8 cellular contexts compared by ENCODE assay signal in the genomic region with DNA sequence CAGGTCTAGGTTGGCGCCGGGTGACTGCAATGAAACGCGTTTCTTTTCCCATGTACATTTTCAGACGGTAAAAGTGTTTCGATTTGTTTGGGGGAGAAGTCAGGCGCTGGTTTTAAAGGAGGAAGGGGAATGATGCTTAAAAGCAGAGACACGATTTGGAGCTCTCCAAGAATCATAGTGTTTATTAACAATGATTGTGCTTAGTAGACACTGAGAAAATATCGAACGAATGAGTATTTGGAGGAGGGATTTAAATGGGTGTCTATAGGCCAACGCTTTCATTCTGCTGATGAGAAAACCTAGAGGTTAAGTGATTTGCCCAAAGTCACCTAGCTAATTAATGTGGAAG. TPM values are rescaled to one million over a fixed set of nuclear protein-coding genes. Genes with fewer than 3 reads are reported as not detected.
DNase-seq lines count a peak whose midpoint lies in the region; ATAC-seq and TF ChIP-seq lines count a peak whose summit lies in the region.

No MANE protein-coding gene starts in this region.

- H3K9me3 ChIP-seq in A673 (ENCODE audit: low read depth, low read length, poor library complexity, severe bottlenecking) (peaks cover 10% of the 10 kb centered on the region), mucosa of stomach (ENCODE audit: control insufficient read depth, low read length) (no peaks in the 10 kb centered on the region)

- H3K27me3 ChIP-seq in A673 (replicated peaks; ENCODE audit: insufficient read depth, low read depth, low read length, poor library complexity) (no peaks in the 10 kb centered on the region), mucosa of stomach (ENCODE audit: control insufficient read depth, insufficient read depth, low read length) (no peaks in the 10 kb centered on the region)

- peaks cover 7% of the 10 kb centered on the region for H3K36me3 ChIP-seq in A673 (ENCODE audit: insufficient read depth, low read length, poor library complexity, severe bottlenecking)
- no peaks in the 10 kb centered on the region for H3K36me3 ChIP-seq in mucosa of stomach (ENCODE audit: control insufficient read depth, insufficient read depth, low read length)

- POLR2A ChIA-PET in A673 (lab: Charles Lee; ENCODE audit: low non-redundant PET), result no interaction called here

- H3K4me1 ChIP-seq in A673 (ENCODE audit: insufficient read depth, low read length, poor library complexity, severe bottlenecking), result peaks cover 34% of the 10 kb centered on the region
- no peaks in the 10 kb centered on the region for H3K4me1 ChIP-seq in mucosa of stomach (ENCODE audit: control insufficient read depth, insufficient read depth, low read length)

- H3K4me3 ChIP-seq in A673 (ENCODE audit: low read depth, low read length, poor library complexity, severe bottlenecking) (peak overlapping the region; percentile 57), mucosa of stomach (ENCODE audit: low read length) (peak overlapping the region; percentile 34)

- no peak for ATAC-seq in GM18502 (IDR thresholded peaks at IDR 0.05; ENCODE audit: poor library complexity, unreplicated experiment)

- peak overlapping the region; percentile 67 for H3K9ac ChIP-seq in mucosa of stomach (ENCODE audit: low read length)

- CTCF ChIA-PET in A673 (lab: Charles Lee), result no interaction called here

- intact Hi-C loops in A673 (cut with micrococcal nuclease; ENCODE audit: unreplicated experiment), result loop anchor here (5.0 kb wide), 1 partner anchor 36 kb away; a partner anchor contains a TSS

- BruUV-seq in A673 (replicated peaks; lab: Mats Ljungman, UMichigan), result TSS peak; percentile 71

- no peak for TF ChIP-seq CTCF in A673 (conservative IDR thresholded peaks at IDR 0.05; ENCODE audit: low read depth, low read length)

- H3K27ac ChIP-seq in A673 (ENCODE audit: low read depth, low read length, poor library complexity, severe bottlenecking) (peak overlapping the region; percentile 94), cingulate gyrus (ENCODE audit: low read depth, low read length) (peak overlapping the region; percentile 58)

- no peak for DNase-seq in A673 (ENCODE audit: low spot score)
- peak; percentile 38 for DNase-seq in KG1 (lab: John Stamatoyannopoulos, UW)
- no peak for DNase-seq in NCI-H510A (lab: John Stamatoyannopoulos, UW)
- no peak for DNase-seq in globus pallidus (ENCODE audit: low spot score)
- DNase-seq in activated effector memory CD4-positive, alpha-beta T cell treated with anti-CD3 and anti-CD28 coated beads, Interleukin-2, amount 50 U/mL, for 16 hours, result no peak

RNA-seq across cellular contexts. Expression of a gene that starts 36.9 kb away (rescaled TPM):
- total RNA-seq in A673 (2021), result 318 and 339 TPM in 2 replicates
